Comparison of ENCODE assay signal across 27 cellular contexts in the genomic region with DNA sequence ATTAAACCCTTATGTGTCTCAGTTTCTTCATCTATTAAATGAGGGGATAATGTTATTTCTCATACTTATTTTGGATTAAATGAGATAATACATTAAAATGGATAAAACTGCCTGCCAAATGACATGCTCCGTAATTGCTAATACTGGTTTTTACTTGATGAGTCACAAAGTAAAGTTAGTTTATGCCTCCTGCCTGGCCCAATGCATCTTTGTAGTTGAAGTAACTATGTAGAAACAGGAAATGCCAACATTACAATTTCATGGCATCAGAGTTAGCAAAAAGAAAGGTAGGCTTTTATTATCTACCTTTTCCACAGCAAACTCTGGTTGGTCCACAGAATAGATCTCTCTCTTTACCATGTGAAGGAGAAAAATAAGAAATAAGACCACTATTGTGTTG.
DNase-seq lines count a peak whose midpoint lies in the region; ATAC-seq, FAIRE-seq and TF ChIP-seq lines count a peak whose summit lies in the region.
"Had no signal": no experiment of that assay in that cellular context is flagged by ENCODE, and none has a peak within 500 bp of the region (broad histone marks: within the 10 kb centered on the region; RNA-seq: fewer than 3 reads in every experiment).

No MANE protein-coding gene starts in this region.

- no peak overlapping the region for H3K4me3 Mint-ChIP-seq in MCF 10A (ENCODE audit: unreplicated experiment)
- H3K4me3 Mint-ChIP-seq in CD8-positive, alpha-beta memory T cell: no peak overlapping the region
- H3K4me3 Mint-ChIP-seq: B cell, CD14-positive monocyte, T-helper 17 cell had no signal

- H3K9ac ChIP-seq in PC-3 (ENCODE audit: low read length): no peak overlapping the region

- H3K36me3 Mint-ChIP-seq in MCF 10A (ENCODE audit: insufficient read depth, unreplicated experiment): no peaks in the 10 kb centered on the region
- no peaks in the 10 kb centered on the region for H3K36me3 Mint-ChIP-seq in CD8-positive, alpha-beta memory T cell
- H3K36me3 Mint-ChIP-seq: CD14-positive monocyte had no signal

- TF ChIP-seq POLR2A in breast epithelium (IDR thresholded peaks at IDR 0.05): no peak

- H3K9me3 ChIP-seq in breast epithelium (peaks cover 4 to 6% of the 10 kb centered on the region in 2 donors), PC-3 (ENCODE audit: low read length) (no peaks in the 10 kb centered on the region)
- no peaks in the 10 kb centered on the region for H3K9me3 ChIP-seq in CD8-positive, alpha-beta memory T cell (ENCODE audit: low read length)

- H3K4me3 ChIP-seq in breast epithelium (no peak overlapping the region), PC-3 (ENCODE audit: low read length) (no peak overlapping the region), bronchial epithelial cell (ENCODE audit: low read depth, low read length) (no peak overlapping the region)
- H3K4me3 ChIP-seq in CD8-positive, alpha-beta memory T cell (ENCODE audit: low read length): no peak overlapping the region
- H3K4me3 ChIP-seq: K562, SK-N-MC had no signal

- CTCF ChIA-PET in MCF 10A (lab: Yijun Ruan, JAX) (no interaction called here), PC-3 (lab: Charles Lee) (no interaction called here)
- CTCF ChIA-PET in CD8-positive, alpha-beta memory T cell (lab: Charles Lee): no interaction called here

- H3K4me2 ChIP-seq in PC-3 (ENCODE audit: low read length): no peak overlapping the region

- TF ChIP-seq CTCF in MCF 10A (IDR thresholded peaks at IDR 0.05; ENCODE audit: unreplicated experiment) (no peak), breast epithelium (IDR thresholded peaks at IDR 0.05) (no peak), PC-3 (conservative IDR thresholded peaks at IDR 0.05; ENCODE audit: low read depth, low read length) (no peak), bronchial epithelial cell (IDR thresholded peaks at IDR 0.05; ENCODE audit: insufficient read depth, low read length, severe bottlenecking) (no peak)

- no peaks in the 10 kb centered on the region for H3K4me1 Mint-ChIP-seq in MCF 10A (ENCODE audit: insufficient read depth, unreplicated experiment)
- H3K4me1 Mint-ChIP-seq in CD8-positive, alpha-beta memory T cell: no peaks in the 10 kb centered on the region
- H3K4me1 Mint-ChIP-seq: B cell, CD14-positive monocyte, T-helper 17 cell had no signal

- no peak overlapping the region for H3K27ac Mint-ChIP-seq in MCF 10A (ENCODE audit: low read depth, unreplicated experiment)
- H3K27ac Mint-ChIP-seq in CD8-positive, alpha-beta memory T cell: no peak overlapping the region
- H3K27ac Mint-ChIP-seq: B cell, CD14-positive monocyte, T-helper 17 cell had no signal

- H2AFZ ChIP-seq in PC-3 (ENCODE audit: low read length): no peak overlapping the region

- H3K79me2 ChIP-seq in PC-3 (ENCODE audit: low read length): no peaks in the 10 kb centered on the region

- no peaks in the 10 kb centered on the region for H3K9me3 Mint-ChIP-seq in MCF 10A (ENCODE audit: unreplicated experiment)
- H3K9me3 Mint-ChIP-seq in CD8-positive, alpha-beta memory T cell: peaks cover 12 to 21% (median 18%) of the 10 kb centered on the region in 5 donors

- H4K20me1 ChIP-seq in PC-3 (ENCODE audit: low read length): no peaks in the 10 kb centered on the region

- ATAC-seq in PC-3: peak; percentile 37; the same call in 1 of the 2 replicates
- ATAC-seq in HG02884 (IDR thresholded peaks at IDR 0.05; ENCODE audit: unreplicated experiment): no peak
- ATAC-seq in GM18858 (IDR thresholded peaks at IDR 0.05; ENCODE audit: unreplicated experiment): no peak
- ATAC-seq: HepG2, K562, T-helper 17 cell had no signal

- no peaks in the 10 kb centered on the region for H3K9me2 ChIP-seq in PC-3 (replicated peaks; ENCODE audit: low read length)

- DNase-seq in MCF 10A (ENCODE audit: unreplicated experiment) (peak; percentile 49), breast epithelium (ENCODE audit: low spot score in 2 of 2) (no peak), PC-3 (peak; percentile 59), bronchial epithelial cell (ENCODE audit: low read depth) (peak; percentile 78), superior temporal gyrus (ENCODE audit: extremely low spot score) (no peak)
- DNase-seq in CD8-positive, alpha-beta memory T cell: no peak
- DNase-seq: 8988T, DMS79 treated with DMSO at 0.1 percent for 48 hours, GOT3, NCI-H1105, NCI-H2029 treated with DMSO at 0.1 percent for 48 hours, NCI-H2171, NCI-H345, NCI-H524, NCI-H82, SHP77 treated with DMSO at 0.1 percent for 48 hours, SW 1271, T-helper 17 cell had no signal

- BruUV-seq in MCF 10A (replicated peaks; lab: Mats Ljungman, UMichigan) (no TSS peak), PC-3 (replicated peaks; lab: Mats Ljungman, UMichigan) (no TSS peak)

- intact Hi-C loops in MCF 10A (cut with micrococcal nuclease): no loop called here
- intact Hi-C loops in breast epithelium (cut with DNase I; ENCODE audit: low total_unique reads): no loop called here
- intact Hi-C loops in PC-3 (cut with micrococcal nuclease): no loop called here

- H3K4me1 ChIP-seq in breast epithelium (no peaks in the 10 kb centered on the region), PC-3 (ENCODE audit: insufficient read depth, low read length) (peaks cover 3% of the 10 kb centered on the region; the same call in 1 of the 2 replicates)
- H3K4me1 ChIP-seq in CD8-positive, alpha-beta memory T cell (ENCODE audit: insufficient read depth, low read length): no peaks in the 10 kb centered on the region

- H3K27ac ChIP-seq in breast epithelium (no peak overlapping the region), PC-3 (ENCODE audit: low read length) (no peak overlapping the region)
- H3K27ac ChIP-seq in CD8-positive, alpha-beta memory T cell (ENCODE audit: low read depth, low read length): no peak overlapping the region
- H3K27ac ChIP-seq: SK-N-MC had no signal

- POLR2A ChIA-PET in MCF 10A (lab: Yijun Ruan, JAX) (no interaction called here), PC-3 (lab: Charles Lee; ENCODE audit: unreplicated experiment) (no interaction called here)
- POLR2A ChIA-PET in CD8-positive, alpha-beta memory T cell (lab: Charles Lee): no interaction called here

- H3K27me3 ChIP-seq in breast epithelium (no peaks in the 10 kb centered on the region), PC-3 (ENCODE audit: low read length) (no peaks in the 10 kb centered on the region), bronchial epithelial cell (ENCODE audit: control insufficient read depth, insufficient read depth, low read length) (no peaks in the 10 kb centered on the region)
- no peaks in the 10 kb centered on the region for H3K27me3 ChIP-seq in CD8-positive, alpha-beta memory T cell (ENCODE audit: insufficient read depth, low read length, poor library complexity, severe bottlenecking)

- H3K27me3 Mint-ChIP-seq in MCF 10A (ENCODE audit: insufficient read depth, unreplicated experiment): no peaks in the 10 kb centered on the region
- H3K27me3 Mint-ChIP-seq in CD8-positive, alpha-beta memory T cell: no peaks in the 10 kb centered on the region
- H3K27me3 Mint-ChIP-seq: B cell, T-helper 17 cell had no signal

- no peak for FAIRE-seq in bronchial epithelial cell (lab: Jason Lieb, UNC)
- FAIRE-seq: D721Med, GM12891, HepG2, K562 had no signal

- H3F3A ChIP-seq in PC-3 (ENCODE audit: low read length, unreplicated experiment): no peaks in the 10 kb centered on the region

- H3K36me3 ChIP-seq in breast epithelium: no peaks in the 10 kb centered on the region
- no peaks in the 10 kb centered on the region for H3K36me3 ChIP-seq in PC-3 (ENCODE audit: low read depth, low read length)
- no peaks in the 10 kb centered on the region for H3K36me3 ChIP-seq in bronchial epithelial cell (ENCODE audit: control insufficient read depth, insufficient read depth, low read length)
- no peaks in the 10 kb centered on the region for H3K36me3 ChIP-seq in CD8-positive, alpha-beta memory T cell (ENCODE audit: insufficient read depth, low read length)

Comparison
In these comparisons a context has a peak if more than half of its experiments do, and no peak if none do; other contexts are left out.
1. DNase-seq: peak in MCF 10A (single experiment), PC-3 (single experiment) and bronchial epithelial cell (single experiment); none in breast epithelium (0 of 2), superior temporal gyrus (single experiment) and CD8-positive, alpha-beta memory T cell (0 of 5).